In the genomic region with DNA sequence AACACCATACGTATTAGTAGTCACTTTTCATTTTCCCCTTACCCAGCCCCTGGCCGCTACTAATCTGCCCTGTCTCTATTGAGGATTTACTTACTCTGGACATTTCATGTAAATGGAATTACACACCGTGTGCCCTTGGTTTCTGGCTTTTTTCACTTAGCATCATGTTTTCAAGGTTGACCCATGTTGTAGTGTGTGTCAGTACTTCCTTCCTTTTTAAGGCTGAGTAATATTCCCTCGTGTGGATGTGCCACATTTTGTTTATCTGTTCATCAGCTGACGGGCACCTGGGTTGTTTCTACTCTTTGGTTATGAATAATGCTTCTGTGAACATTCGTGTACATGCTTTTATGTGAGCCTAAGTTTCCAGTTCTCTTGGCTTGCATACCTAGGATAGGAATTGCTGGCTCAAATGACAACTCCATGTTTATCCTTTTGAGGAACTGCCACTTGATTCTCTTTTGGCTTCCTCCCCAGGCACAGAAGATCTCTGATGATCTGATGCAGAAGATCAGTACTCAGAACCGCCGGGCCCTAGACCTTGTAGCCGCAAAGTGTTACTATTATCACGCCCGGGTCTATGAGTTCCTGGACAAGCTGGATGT, we compare ENCODE assay signal across 19 cellular contexts. TPM values are rescaled to one million over a fixed set of nuclear protein-coding genes. Genes with fewer than 3 reads are reported as not detected.
DNase-seq lines count a peak whose midpoint lies in the region; ATAC-seq and TF ChIP-seq lines count a peak whose summit lies in the region.
"Had no signal": no experiment of that assay in that cellular context is flagged by ENCODE, and none has a peak within 500 bp of the region (broad histone marks: within the 10 kb centered on the region; RNA-seq: fewer than 3 reads in every experiment).

No MANE protein-coding gene starts in this region.

- H3K4me3 ChIP-seq in HEK293 (ENCODE audit: low read depth, low read length), result no peak overlapping the region

- no peaks in the 10 kb centered on the region for H3K9me3 Mint-ChIP-seq in activated naive CD4-positive, alpha-beta T cell treated with anti-CD3 and anti-CD28 coated beads, Interleukin-2, amount 50 U/mL, for 24 hours
- H3K9me3 Mint-ChIP-seq in activated T-helper 17 cell treated with anti-CD3 and anti-CD28 coated beads, Interleukin-2, amount 50 U/mL, for 72 hours, result no peaks in the 10 kb centered on the region
- peaks cover 2% of the 10 kb centered on the region for H3K9me3 Mint-ChIP-seq in glutamatergic neuron (ENCODE audit: unreplicated experiment)
- H3K9me3 Mint-ChIP-seq: CD4-positive, alpha-beta memory T cell had no signal

- no peak overlapping the region for H3K27ac ChIP-seq in HEK293 (ENCODE audit: extremely low read depth, low read depth, low read length)

- H3K36me3 Mint-ChIP-seq in activated naive CD4-positive, alpha-beta T cell treated with anti-CD3 and anti-CD28 coated beads, Interleukin-2, amount 50 U/mL, for 24 hours, result peaks cover 20% of the 10 kb centered on the region
- peaks cover 100% of the 10 kb centered on the region for H3K36me3 Mint-ChIP-seq in activated T-helper 17 cell treated with anti-CD3 and anti-CD28 coated beads, Interleukin-2, amount 50 U/mL, for 72 hours (ENCODE audit: low read depth)
- peaks cover 5% of the 10 kb centered on the region for H3K36me3 Mint-ChIP-seq in glutamatergic neuron (ENCODE audit: unreplicated experiment)

- peak; percentile 34 for ATAC-seq in activated T-helper 17 cell treated with anti-CD3 and anti-CD28 coated beads, Interleukin-2, amount 50 U/mL, for 72 hours (replicated peaks)

- peaks cover 83 to 98% of the 10 kb centered on the region in 2 experiments for H3K36me3 ChIP-seq in HEK293 (ENCODE audit: control insufficient read depth in 2 of 2, insufficient read depth in 1 of 2, low read length in 2 of 2)

- POLR2A ChIA-PET in HEK293 (lab: Yijun Ruan, JAX), result no interaction called here

- CTCF ChIA-PET in HEK293 (lab: Yijun Ruan, JAX), result interaction anchor here (1.0 kb wide), 1 partner anchor 25 kb away, joined by 3 read pairs; no protein-coding TSS in a partner anchor

- DNase-seq in activated naive CD4-positive, alpha-beta T cell (lab: John Stamatoyannopoulos, UW), result no peak
- DNase-seq in glutamatergic neuron (no peak), H4 (ENCODE audit: low spot score) (no peak), T-helper 2 cell (no peak), iPS-NIHi7 (ENCODE audit: extremely low spot score) (no peak)
- DNase-seq: C1 segment of cervical spinal cord; Calu3; CD4-positive, alpha-beta memory T cell; COR-L47; DMS153; DND-41; GOT3; H7; HCEC 1CT had no signal

- TF ChIP-seq CTCF in HEK293 (tag by site-specific recombination; IDR thresholded peaks at IDR 0.05) (no peak), glutamatergic neuron (IDR thresholded peaks at IDR 0.05; ENCODE audit: partially characterized antibody, unreplicated experiment) (no peak)

- H3K4me3 Mint-ChIP-seq in activated naive CD4-positive, alpha-beta T cell treated with anti-CD3 and anti-CD28 coated beads, Interleukin-2, amount 50 U/mL, for 24 hours, result no peak overlapping the region
- H3K4me3 Mint-ChIP-seq in activated T-helper 17 cell treated with anti-CD3 and anti-CD28 coated beads, Interleukin-2, amount 50 U/mL, for 72 hours, result no peak overlapping the region
- H3K4me3 Mint-ChIP-seq in glutamatergic neuron (ENCODE audit: unreplicated experiment), result no peak overlapping the region
- H3K4me3 Mint-ChIP-seq: CD4-positive, alpha-beta memory T cell had no signal

- H3K4me1 ChIP-seq in HEK293 (ENCODE audit: control insufficient read depth, insufficient read depth, low read length), result no peaks in the 10 kb centered on the region

- peaks cover 23% of the 10 kb centered on the region for H3K4me1 Mint-ChIP-seq in activated naive CD4-positive, alpha-beta T cell treated with anti-CD3 and anti-CD28 coated beads, Interleukin-2, amount 50 U/mL, for 24 hours
- H3K4me1 Mint-ChIP-seq in activated T-helper 17 cell treated with anti-CD3 and anti-CD28 coated beads, Interleukin-2, amount 50 U/mL, for 72 hours, result no peaks in the 10 kb centered on the region
- H3K4me1 Mint-ChIP-seq in glutamatergic neuron (ENCODE audit: low read depth, unreplicated experiment), result no peaks in the 10 kb centered on the region

- peak overlapping the region; percentile 30 for H3K27ac Mint-ChIP-seq in activated naive CD4-positive, alpha-beta T cell treated with anti-CD3 and anti-CD28 coated beads, Interleukin-2, amount 50 U/mL, for 24 hours
- peak overlapping the region; percentile 46 for H3K27ac Mint-ChIP-seq in activated T-helper 17 cell treated with anti-CD3 and anti-CD28 coated beads, Interleukin-2, amount 50 U/mL, for 72 hours
- H3K27ac Mint-ChIP-seq in glutamatergic neuron (ENCODE audit: unreplicated experiment), result peak overlapping the region; percentile 60

- no peaks in the 10 kb centered on the region for H3K27me3 Mint-ChIP-seq in activated naive CD4-positive, alpha-beta T cell treated with anti-CD3 and anti-CD28 coated beads, Interleukin-2, amount 50 U/mL, for 24 hours
- no peaks in the 10 kb centered on the region for H3K27me3 Mint-ChIP-seq in activated T-helper 17 cell treated with anti-CD3 and anti-CD28 coated beads, Interleukin-2, amount 50 U/mL, for 72 hours
- no peaks in the 10 kb centered on the region for H3K27me3 Mint-ChIP-seq in glutamatergic neuron (ENCODE audit: unreplicated experiment)
- H3K27me3 Mint-ChIP-seq: CD4-positive, alpha-beta memory T cell had no signal

- no peaks in the 10 kb centered on the region for H3K9me3 ChIP-seq in HEK293 (ENCODE audit: control insufficient read depth, insufficient read depth, low read depth, low read length)

TF ChIP-seq in HEK293, 187 proteins besides CTCF, POLR2A, EP300 and RAD21:
- TF ChIP-seq ZNF146 (tag by site-specific recombination; IDR thresholded peaks at IDR 0.05) (peak; percentile 93), ZNF76 (tag by site-specific recombination; IDR thresholded peaks at IDR 0.05; ENCODE audit: borderline replicate concordance, low read depth) (no peak)

RNA-seq across cellular contexts. Expression of gene PSMD3, which starts 7.7 kb away (rescaled TPM):
- 100 to 1,000 TPM in 1 of 2 donors, 10 to 100 TPM in 1; 97.6 to 159 TPM for total RNA-seq in activated T-helper 17 cell treated with anti-CD3 and anti-CD28 coated beads, Interleukin-2, amount 50 U/mL, for 72 hours
- total RNA-seq in glutamatergic neuron (ENCODE audit: unreplicated experiment), result 113 TPM
- 165 and 172 TPM in 2 replicates for total RNA-seq in H4 (2014; rRNA removed; shearing (Covaris generic))

RNA-seq across cellular contexts. Expression of gene GSDMA, which starts 25.5 kb away (rescaled TPM):
- 1 to 10 TPM in 1 of 2 donors, under 1 TPM in 1; 0.63 to 1.1 TPM for total RNA-seq in activated T-helper 17 cell treated with anti-CD3 and anti-CD28 coated beads, Interleukin-2, amount 50 U/mL, for 72 hours
- total RNA-seq in glutamatergic neuron (ENCODE audit: unreplicated experiment), result not detected
- not detected in 2 replicates for total RNA-seq in H4 (2014; rRNA removed; shearing (Covaris generic))
- total RNA-seq: A172, A673, H7 had no signal

RNA-seq across cellular contexts. Expression of gene CSF3, which starts 26.9 kb away (rescaled TPM):
- total RNA-seq in activated T-helper 17 cell treated with anti-CD3 and anti-CD28 coated beads, Interleukin-2, amount 50 U/mL, for 72 hours, result not detected
- not detected for total RNA-seq in glutamatergic neuron (ENCODE audit: unreplicated experiment)
- not detected in 2 replicates for total RNA-seq in H4 (2014; rRNA removed; shearing (Covaris generic))
- total RNA-seq: A172; A673; CD4-positive, alpha-beta memory T cell had no signal
